In the genomic region with DNA sequence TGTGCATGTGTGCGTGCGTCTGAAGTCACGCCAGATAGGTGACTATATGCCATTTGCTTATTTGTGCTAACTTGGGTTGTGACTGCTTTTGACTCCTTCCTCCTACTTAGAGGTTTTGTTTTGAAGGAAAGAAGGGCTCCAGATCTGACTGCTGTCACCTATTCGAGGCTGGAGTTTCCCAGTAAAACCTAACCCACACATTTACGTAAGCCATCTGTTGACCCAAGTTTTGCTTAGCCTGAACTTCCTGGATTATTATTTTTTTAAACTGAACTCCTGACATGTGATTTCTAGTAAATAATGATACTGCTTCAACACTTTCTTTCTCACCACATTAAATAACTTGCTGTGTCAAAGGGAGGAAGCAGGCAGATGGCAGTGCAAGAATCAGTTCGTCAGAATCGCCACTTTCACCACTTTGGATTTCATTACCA, we compare ENCODE assay signal across 11 cellular contexts.
DNase-seq lines count a peak whose midpoint lies in the region; ATAC-seq lines count a peak whose summit lies in the region.
"Had no signal": no experiment of that assay in that cellular context is flagged by ENCODE, and none has a peak within 500 bp of the region (broad histone marks: within the 10 kb centered on the region; RNA-seq: fewer than 3 reads in every experiment).

No MANE protein-coding gene starts in this region.

- H3K4me3 Mint-ChIP-seq in activated T-cell treated with anti-CD3 and anti-CD28 coated beads, Interleukin-2, amount 50 U/mL, for 24 hours = peak overlapping the region; percentile 50

- ATAC-seq in activated CD4-positive, CD25-positive, alpha-beta regulatory T cell treated with anti-CD3 and anti-CD28 coated beads, Interleukin-2, amount 50 U/mL, for 24 hours = peak; percentile 78
- ATAC-seq in HG02884 (IDR thresholded peaks at IDR 0.05; ENCODE audit: unreplicated experiment) = peak; percentile 26
- ATAC-seq in HG03457 (IDR thresholded peaks at IDR 0.05; ENCODE audit: unreplicated experiment) = no peak
- no peak for ATAC-seq in GM21619 (IDR thresholded peaks at IDR 0.05; ENCODE audit: unreplicated experiment)
- ATAC-seq: A549 had no signal

- peaks cover 84% of the 10 kb centered on the region for H3K4me1 Mint-ChIP-seq in activated T-cell treated with anti-CD3 and anti-CD28 coated beads, Interleukin-2, amount 50 U/mL, for 24 hours (ENCODE audit: low read depth)

- peak overlapping the region; percentile 96 for H3K27ac Mint-ChIP-seq in activated T-cell treated with anti-CD3 and anti-CD28 coated beads, Interleukin-2, amount 50 U/mL, for 24 hours

- H3K9me3 Mint-ChIP-seq in activated T-cell treated with anti-CD3 and anti-CD28 coated beads, Interleukin-2, amount 50 U/mL, for 24 hours = no peaks in the 10 kb centered on the region

- no peak for DNase-seq in activated CD4-positive, CD25-positive, alpha-beta regulatory T cell treated with anti-CD3 and anti-CD28 coated beads, Interleukin-2, amount 50 U/mL, for 72 hours
- DNase-seq in activated T-cell treated with anti-CD3 and anti-CD28 coated beads, Interleukin-2, amount 50 U/mL, for 24 hours = no peak
- peak; percentile 28 for DNase-seq in stimulated activated CD4-positive, alpha-beta T cell treated with anti-CD3 and anti-CD28 coated beads, Interleukin-2, amount 100 ng/mL, for 4 hours (ENCODE audit: low read depth)
- DNase-seq in DMS 273 treated with DMSO at 0.1 percent for 48 hours (lab: John Stamatoyannopoulos, UW) = no peak
- DNase-seq: MG63, WERI-Rb-1 had no signal

- H3K36me3 Mint-ChIP-seq in activated T-cell treated with anti-CD3 and anti-CD28 coated beads, Interleukin-2, amount 50 U/mL, for 24 hours (ENCODE audit: low read depth) = no peaks in the 10 kb centered on the region

- H3K27me3 Mint-ChIP-seq in activated T-cell treated with anti-CD3 and anti-CD28 coated beads, Interleukin-2, amount 50 U/mL, for 24 hours = no peaks in the 10 kb centered on the region

Comparison
In these comparisons a context has a peak if more than half of its experiments do, and no peak if none do; other contexts are left out.
1. ATAC-seq: peak in activated CD4-positive, CD25-positive, alpha-beta regulatory T cell treated with anti-CD3 and anti-CD28 coated beads, Interleukin-2, amount 50 U/mL, for 24 hours (2 of 2) and HG02884 (single experiment); none in HG03457 (single experiment) and GM21619 (single experiment).